Comparison of ENCODE assay signal across 1 cellular context in the genomic region with DNA sequence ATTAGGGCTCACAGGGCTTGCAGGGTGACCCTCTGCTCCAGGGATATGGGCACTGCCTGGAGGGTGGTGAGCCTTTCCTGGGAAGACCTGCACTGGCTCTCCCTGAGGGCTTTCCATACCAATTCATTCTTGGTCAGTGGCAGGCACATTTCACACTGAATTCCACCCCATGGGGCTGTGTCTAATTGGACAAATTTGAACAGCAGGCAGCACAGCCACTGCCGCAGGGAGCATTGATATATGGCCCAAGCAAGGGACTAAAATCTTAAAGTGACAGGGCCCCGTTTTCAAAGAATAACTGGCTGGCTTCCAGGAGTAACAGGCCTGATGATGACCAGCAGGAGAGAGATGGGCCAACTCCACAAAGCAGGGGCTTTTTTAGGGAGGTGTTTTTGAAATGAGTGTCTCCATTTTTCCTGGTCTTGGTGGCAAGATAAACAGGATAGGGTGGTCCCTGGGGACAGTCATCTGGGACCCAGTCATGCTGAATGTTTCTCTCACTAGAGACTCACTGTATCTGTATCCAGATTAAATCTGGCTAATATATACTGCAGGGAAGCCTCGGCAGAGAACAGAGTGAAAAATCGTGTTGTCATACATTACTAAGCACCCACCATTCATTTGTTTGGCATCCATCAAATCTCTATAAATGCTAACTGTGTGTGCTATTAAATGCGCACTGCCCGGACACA.
TF ChIP-seq lines count a peak whose summit lies in the region.

No MANE protein-coding gene starts in this region.

TF ChIP-seq in SK-N-SH, 30 proteins besides CTCF, POLR2A, EP300 and RAD21 (continued from another document):
- peak; percentile 65; the same call in 1 of the 2 replicates for TF ChIP-seq TEAD4 (IDR thresholded peaks at IDR 0.05; ENCODE audit: borderline replicate concordance, insufficient read depth)
